ENCODE assay signal across 8 cellular contexts in genomic region chr3:131502530-131503327, GRCh38. TPM values are rescaled to one million over a fixed set of nuclear protein-coding genes. Genes with fewer than 3 reads are reported as not detected.
A peak's percentile ranks its signal among the peaks of the same experiment; 100 is the strongest.
DNase-seq lines count a peak whose midpoint lies in the region; ATAC-seq and TF ChIP-seq lines count a peak whose summit lies in the region.

MRPL3 (minus strand) TSS chr3:131502971; CDS start chr3:131502821, 150 bp downstream.

- peaks cover 24 to 38% (median 33%) of the 10 kb centered on the region in 3 donors for H3K4me1 Mint-ChIP-seq in IgD-negative memory B cell

- H3K36me3 Mint-ChIP-seq in IgD-negative memory B cell, result no peaks in the 10 kb centered on the region

- H3K36me3 ChIP-seq in PC-3 (ENCODE audit: low read depth, low read length), result peaks cover 25% of the 10 kb centered on the region
- H3K36me3 ChIP-seq in mucosa of descending colon (ENCODE audit: low read depth), result no peaks in the 10 kb centered on the region

- no peaks in the 10 kb centered on the region for H3K27me3 Mint-ChIP-seq in IgD-negative memory B cell

- H4K20me1 ChIP-seq in PC-3 (ENCODE audit: low read length), result peaks cover 9% of the 10 kb centered on the region; the same call in 1 of the 2 replicates

- ATAC-seq in GM21576 (IDR thresholded peaks at IDR 0.05; ENCODE audit: unreplicated experiment) (peak; percentile 92), PC-3 (peak; percentile 92), mucosa of descending colon (peak; percentile 98)

- intact Hi-C loops in PC-3 (cut with micrococcal nuclease) (no loop called here), mucosa of descending colon (cut with DNase I, micrococcal nuclease) (loop anchor here in 1 of 2 donors (10.0 kb wide), 1 partner anchor 118 kb away; the partner anchor contains the start of gene NUDT16)

- peaks cover 48% of the 10 kb centered on the region for H3K79me2 ChIP-seq in PC-3 (ENCODE audit: low read length)

- H3K27ac Mint-ChIP-seq in IgD-negative memory B cell, result peak within 1 kb of the TSS; percentile 92 to 98 (median 95)

- H3K4me1 ChIP-seq in PC-3 (ENCODE audit: insufficient read depth, low read length) (peaks cover 15% of the 10 kb centered on the region), mucosa of descending colon (ENCODE audit: low read depth) (peaks cover 15% of the 10 kb centered on the region)

- peak within 1 kb of the TSS; percentile 91 for H2AFZ ChIP-seq in PC-3 (ENCODE audit: low read length)

- H3K27me3 ChIP-seq in PC-3 (ENCODE audit: low read length), result no peaks in the 10 kb centered on the region

- no peaks in the 10 kb centered on the region for H3K9me3 Mint-ChIP-seq in IgD-negative memory B cell

- TF ChIP-seq CTCF in PC-3 (conservative IDR thresholded peaks at IDR 0.05; ENCODE audit: low read depth, low read length) (no peak), epithelial cell of proximal tubule (conservative IDR thresholded peaks at IDR 0.05; ENCODE audit: low read depth, low read length) (no peak), mucosa of descending colon (IDR thresholded peaks at IDR 0.05) (no peak)

- H3K9me2 ChIP-seq in PC-3 (replicated peaks; ENCODE audit: low read length), result no peaks in the 10 kb centered on the region

- POLR2A ChIA-PET in PC-3 (lab: Charles Lee; ENCODE audit: unreplicated experiment), result no interaction called here

- TSS peak; percentile 55 for BruUV-seq in PC-3 (replicated peaks; lab: Mats Ljungman, UMichigan)

- H3K27ac ChIP-seq in PC-3 (ENCODE audit: low read length), result peak within 1 kb of the TSS; percentile 71

- H3K4me2 ChIP-seq in PC-3 (ENCODE audit: low read length), result peak within 1 kb of the TSS; percentile 84

- H3F3A ChIP-seq in PC-3 (ENCODE audit: low read length, unreplicated experiment), result no peaks in the 10 kb centered on the region

- H3K4me3 Mint-ChIP-seq in IgD-negative memory B cell, result peak within 1 kb of the TSS; percentile 96 to 100 (median 98)

- DNase-seq in DMS153 (lab: John Stamatoyannopoulos, UW), result peak; percentile 84
- DNase-seq in PC-3, result peak; percentile 83
- peak; percentile 81 for DNase-seq in activated T-cell treated with anti-CD3 and anti-CD28 coated beads for 48 hours (ENCODE audit: low read depth)
- DNase-seq in epithelial cell of proximal tubule (ENCODE audit: low read depth), result peak; percentile 41
- peak; percentile 88 to 91 (median 91) for DNase-seq in mucosa of descending colon
- peak; percentile 52 to 68 for DNase-seq in stimulated activated CD8-positive, alpha-beta memory T cell treated with anti-CD3 and anti-CD28 coated beads, Interleukin-4, amount 100 ng/mL, for 1 hour (ENCODE audit: low read depth in 2 of 2, low spot score in 1 of 2)

- H3K9me3 ChIP-seq in PC-3 (ENCODE audit: low read length), result no peaks in the 10 kb centered on the region
- H3K9me3 ChIP-seq in mucosa of descending colon, result no peaks in the 10 kb centered on the region

- peak within 1 kb of the TSS; percentile 95 for H3K4me3 ChIP-seq in PC-3 (ENCODE audit: low read length)
- peak within 1 kb of the TSS; percentile 80 for H3K4me3 ChIP-seq in epithelial cell of proximal tubule (ENCODE audit: low read depth, low read length)
- peak within 1 kb of the TSS; percentile 79 for H3K4me3 ChIP-seq in mucosa of descending colon

- H3K9ac ChIP-seq in PC-3 (ENCODE audit: low read length), result peak within 1 kb of the TSS; percentile 100

- CTCF ChIA-PET in PC-3 (lab: Charles Lee), result no interaction called here

RNA-seq across cellular contexts. Expression of gene MRPL3, which starts in this region (rescaled TPM):
- polyA plus RNA-seq in IgD-negative memory B cell, result 54.6 TPM
- 229 and 233 TPM in 2 replicates for total RNA-seq in PC-3 (2014; rRNA removed)
- total RNA-seq in epithelial cell of proximal tubule, result 149 and 181 TPM in 2 replicates
- 10 to 100 TPM; 48.6 to 68.8 (median 49.2) TPM for total RNA-seq in mucosa of descending colon

Comparison
In these comparisons a context has a peak if more than half of its experiments do, and no peak if none do; other contexts are left out.
1. Peak in every context shown above with its lines: DNase-seq, ATAC-seq, H3K4me3 ChIP-seq and H3K27ac ChIP-seq.
2. DNase-seq: peak in every context shown above with its lines; median percentile 91 in mucosa of descending colon; 84 in DMS153; 83 in PC-3; 81 in activated T-cell treated with anti-CD3 and anti-CD28 coated beads for 48 hours; 60 in stimulated activated CD8-positive, alpha-beta memory T cell treated with anti-CD3 and anti-CD28 coated beads, Interleukin-4, amount 100 ng/mL, for 1 hour; 41 in epithelial cell of proximal tubule.